In the genomic region with DNA sequence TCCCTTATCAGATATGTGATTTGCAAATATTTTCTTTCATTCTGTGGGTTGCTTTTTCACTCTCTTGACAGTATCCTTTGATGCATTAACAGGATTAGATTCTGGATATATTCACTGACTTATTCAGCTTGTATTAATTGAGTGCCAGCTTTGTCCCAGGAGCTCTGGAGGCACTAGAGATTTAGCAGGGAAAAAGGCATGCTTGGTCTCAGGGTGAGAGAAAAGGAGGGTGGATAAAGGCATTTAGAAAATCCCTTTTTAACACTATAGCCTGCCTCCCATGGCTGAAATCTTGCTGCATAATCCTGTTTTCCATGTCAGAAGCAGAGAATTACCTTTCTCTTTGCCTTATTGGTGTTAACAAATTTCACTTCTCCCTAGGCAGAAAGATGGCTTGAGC, we compare ENCODE assay signal across 1 cellular context.
TF ChIP-seq lines count a peak whose summit lies in the region.

No MANE protein-coding gene starts in this region.

TF ChIP-seq in GM23338, 12 proteins besides CTCF, POLR2A, EP300 and RAD21:
- TF ChIP-seq NANOG (IDR thresholded peaks at IDR 0.05; ENCODE audit: borderline replicate concordance) (no peak), JUNB (IDR thresholded peaks at IDR 0.05; ENCODE audit: unreplicated experiment) (no peak), STAT1 (IDR thresholded peaks at IDR 0.05; ENCODE audit: unreplicated experiment) (no peak), ZNF331 (CRISPR knock-in tag; IDR thresholded peaks at IDR 0.05; ENCODE audit: low read depth) (no peak), EZH2 (IDR thresholded peaks at IDR 0.05; ENCODE audit: low read depth, unreplicated experiment) (no peak), CREB1 (CRISPR knock-in tag; IDR thresholded peaks at IDR 0.05; ENCODE audit: low read depth) (no peak), REST (IDR thresholded peaks at IDR 0.05; ENCODE audit: unreplicated experiment) (no peak), EZH2phosphoT487 (IDR thresholded peaks at IDR 0.05; ENCODE audit: unreplicated experiment) (no peak), POLR2AphosphoS5 (IDR thresholded peaks at IDR 0.05; ENCODE audit: low read depth) (no peak), ZNF114 (CRISPR knock-in tag; IDR thresholded peaks at IDR 0.05) (no peak)
- TF ChIP-seq, protein P1, sequence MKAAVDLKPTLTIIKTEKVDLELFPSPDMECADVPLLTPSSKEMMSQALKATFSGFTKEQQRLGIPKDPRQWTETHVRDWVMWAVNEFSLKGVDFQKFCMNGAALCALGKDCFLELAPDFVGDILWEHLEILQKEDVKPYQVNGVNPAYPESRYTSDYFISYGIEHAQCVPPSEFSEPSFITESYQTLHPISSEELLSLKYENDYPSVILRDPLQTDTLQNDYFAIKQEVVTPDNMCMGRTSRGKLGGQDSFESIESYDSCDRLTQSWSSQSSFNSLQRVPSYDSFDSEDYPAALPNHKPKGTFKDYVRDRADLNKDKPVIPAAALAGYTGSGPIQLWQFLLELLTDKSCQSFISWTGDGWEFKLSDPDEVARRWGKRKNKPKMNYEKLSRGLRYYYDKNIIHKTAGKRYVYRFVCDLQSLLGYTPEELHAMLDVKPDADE (IDR thresholded peaks at IDR 0.05) = no peak
- TF ChIP-seq, protein P2, sequence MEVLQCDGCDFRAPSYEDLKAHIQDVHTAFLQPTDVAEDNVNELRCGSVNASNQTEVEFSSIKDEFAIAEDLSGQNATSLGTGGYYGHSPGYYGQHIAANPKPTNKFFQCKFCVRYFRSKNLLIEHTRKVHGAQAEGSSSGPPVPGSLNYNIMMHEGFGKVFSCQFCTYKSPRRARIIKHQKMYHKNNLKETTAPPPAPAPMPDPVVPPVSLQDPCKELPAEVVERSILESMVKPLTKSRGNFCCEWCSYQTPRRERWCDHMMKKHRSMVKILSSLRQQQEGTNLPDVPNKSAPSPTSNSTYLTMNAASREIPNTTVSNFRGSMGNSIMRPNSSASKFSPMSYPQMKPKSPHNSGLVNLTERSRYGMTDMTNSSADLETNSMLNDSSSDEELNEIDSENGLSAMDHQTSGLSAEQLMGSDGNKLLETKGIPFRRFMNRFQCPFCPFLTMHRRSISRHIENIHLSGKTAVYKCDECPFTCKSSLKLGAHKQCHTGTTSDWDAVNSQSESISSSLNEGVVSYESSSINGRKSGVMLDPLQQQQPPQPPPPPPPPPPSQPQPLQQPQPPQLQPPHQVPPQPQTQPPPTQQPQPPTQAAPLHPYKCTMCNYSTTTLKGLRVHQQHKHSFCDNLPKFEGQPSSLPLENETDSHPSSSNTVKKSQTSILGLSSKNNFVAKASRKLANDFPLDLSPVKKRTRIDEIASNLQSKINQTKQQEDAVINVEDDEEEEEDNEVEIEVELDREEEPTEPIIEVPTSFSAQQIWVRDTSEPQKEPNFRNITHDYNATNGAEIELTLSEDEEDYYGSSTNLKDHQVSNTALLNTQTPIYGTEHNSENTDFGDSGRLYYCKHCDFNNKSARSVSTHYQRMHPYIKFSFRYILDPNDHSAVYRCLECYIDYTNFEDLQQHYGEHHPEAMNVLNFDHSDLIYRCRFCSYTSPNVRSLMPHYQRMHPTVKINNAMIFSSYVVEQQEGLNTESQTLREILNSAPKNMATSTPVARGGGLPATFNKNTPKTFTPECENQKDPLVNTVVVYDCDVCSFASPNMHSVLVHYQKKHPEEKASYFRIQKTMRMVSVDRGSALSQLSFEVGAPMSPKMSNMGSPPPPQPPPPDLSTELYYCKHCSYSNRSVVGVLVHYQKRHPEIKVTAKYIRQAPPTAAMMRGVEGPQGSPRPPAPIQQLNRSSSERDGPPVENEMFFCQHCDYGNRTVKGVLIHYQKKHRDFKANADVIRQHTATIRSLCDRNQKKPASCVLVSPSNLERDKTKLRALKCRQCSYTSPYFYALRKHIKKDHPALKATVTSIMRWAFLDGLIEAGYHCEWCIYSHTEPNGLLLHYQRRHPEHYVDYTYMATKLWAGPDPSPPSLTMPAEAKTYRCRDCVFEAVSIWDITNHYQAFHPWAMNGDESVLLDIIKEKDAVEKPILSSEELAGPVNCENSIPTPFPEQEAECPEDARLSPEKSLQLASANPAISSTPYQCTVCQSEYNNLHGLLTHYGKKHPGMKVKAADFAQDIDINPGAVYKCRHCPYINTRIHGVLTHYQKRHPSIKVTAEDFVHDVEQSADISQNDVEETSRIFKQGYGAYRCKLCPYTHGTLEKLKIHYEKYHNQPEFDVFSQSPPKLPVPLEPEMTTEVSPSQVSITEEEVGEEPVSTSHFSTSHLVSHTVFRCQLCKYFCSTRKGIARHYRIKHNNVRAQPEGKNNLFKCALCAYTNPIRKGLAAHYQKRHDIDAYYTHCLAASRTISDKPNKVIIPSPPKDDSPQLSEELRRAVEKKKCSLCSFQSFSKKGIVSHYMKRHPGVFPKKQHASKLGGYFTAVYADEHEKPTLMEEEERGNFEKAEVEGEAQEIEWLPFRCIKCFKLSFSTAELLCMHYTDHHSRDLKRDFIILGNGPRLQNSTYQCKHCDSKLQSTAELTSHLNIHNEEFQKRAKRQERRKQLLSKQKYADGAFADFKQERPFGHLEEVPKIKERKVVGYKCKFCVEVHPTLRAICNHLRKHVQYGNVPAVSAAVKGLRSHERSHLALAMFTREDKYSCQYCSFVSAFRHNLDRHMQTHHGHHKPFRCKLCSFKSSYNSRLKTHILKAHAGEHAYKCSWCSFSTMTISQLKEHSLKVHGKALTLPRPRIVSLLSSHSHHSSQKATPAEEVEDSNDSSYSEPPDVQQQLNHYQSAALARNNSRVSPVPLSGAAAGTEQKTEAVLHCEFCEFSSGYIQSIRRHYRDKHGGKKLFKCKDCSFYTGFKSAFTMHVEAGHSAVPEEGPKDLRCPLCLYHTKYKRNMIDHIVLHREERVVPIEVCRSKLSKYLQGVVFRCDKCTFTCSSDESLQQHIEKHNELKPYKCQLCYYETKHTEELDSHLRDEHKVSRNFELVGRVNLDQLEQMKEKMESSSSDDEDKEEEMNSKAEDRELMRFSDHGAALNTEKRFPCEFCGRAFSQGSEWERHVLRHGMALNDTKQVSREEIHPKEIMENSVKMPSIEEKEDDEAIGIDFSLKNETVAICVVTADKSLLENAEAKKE (CRISPR knock-in tag; IDR thresholded peaks at IDR 0.05) = no peak
